In genomic region chr7:152120210-152120609, GRCh38 we compare ENCODE assay signal across 23 cellular contexts.
A peak's percentile ranks its signal among the peaks of the same experiment; 100 is the strongest.
DNase-seq lines count a peak whose midpoint lies in the region; FAIRE-seq and TF ChIP-seq lines count a peak whose summit lies in the region.
"Had no signal": no experiment of that assay in that cellular context is flagged by ENCODE, and none has a peak within 500 bp of the region (broad histone marks: within the 10 kb centered on the region; RNA-seq: fewer than 3 reads in every experiment).

No MANE protein-coding gene starts in this region.

- H3K9me3 Mint-ChIP-seq in astrocyte (ENCODE audit: unreplicated experiment) (peaks cover 9% of the 10 kb centered on the region), immature natural killer cell (peaks cover 0 to 9% (median 2%) of the 10 kb centered on the region in 6 donors)
- H3K9me3 Mint-ChIP-seq: GM23338 had no signal

- no TSS peak for BruUV-seq in A673 (replicated peaks; lab: Mats Ljungman, UMichigan)

- no peak overlapping the region for H3K4me2 ChIP-seq in astrocyte (ENCODE audit: low read length)
- H3K4me2 ChIP-seq: GM23338 had no signal

- H3K4me1 Mint-ChIP-seq in astrocyte (ENCODE audit: low read depth, unreplicated experiment) (no peaks in the 10 kb centered on the region), immature natural killer cell (peaks cover 0 to 16% of the 10 kb centered on the region in 2 donors)
- H3K4me1 Mint-ChIP-seq: GM23338 had no signal

- H3K27me3 ChIP-seq in astrocyte (ENCODE audit: insufficient read depth, low read length) (no peaks in the 10 kb centered on the region), esophagus muscularis mucosa (no peaks in the 10 kb centered on the region), tibial artery (no peaks in the 10 kb centered on the region), A673 (replicated peaks; ENCODE audit: insufficient read depth, low read depth, low read length, poor library complexity) (no peaks in the 10 kb centered on the region)
- H3K27me3 ChIP-seq: MG63 had no signal

- H3K4me3 Mint-ChIP-seq in astrocyte (ENCODE audit: unreplicated experiment) (no peak overlapping the region), immature natural killer cell (no peak overlapping the region)
- H3K4me3 Mint-ChIP-seq: CD8-positive, alpha-beta T cell; GM23338 had no signal

- H3K9me3 ChIP-seq in astrocyte (ENCODE audit: insufficient read depth, low read depth, low read length), result no peaks in the 10 kb centered on the region
- peaks cover 0 to 7% (median 2%) of the 10 kb centered on the region in 4 donors for H3K9me3 ChIP-seq in esophagus muscularis mucosa
- peaks cover 0 to 9% (median 5%) of the 10 kb centered on the region in 3 donors for H3K9me3 ChIP-seq in tibial artery
- H3K9me3 ChIP-seq in A673 (ENCODE audit: low read depth, low read length, poor library complexity, severe bottlenecking), result peaks cover 8% of the 10 kb centered on the region
- H3K9me3 ChIP-seq: HAP-1, MG63 had no signal

- H3K79me2 ChIP-seq in astrocyte (ENCODE audit: insufficient read depth, low read length), result no peaks in the 10 kb centered on the region

- H3K4me1 ChIP-seq in astrocyte (ENCODE audit: insufficient read depth, low read length) (no peaks in the 10 kb centered on the region), esophagus muscularis mucosa (no peaks in the 10 kb centered on the region), tibial artery (no peaks in the 10 kb centered on the region), A673 (ENCODE audit: insufficient read depth, low read length, poor library complexity, severe bottlenecking) (no peaks in the 10 kb centered on the region)
- H3K4me1 ChIP-seq: HAP-1 had no signal

- peaks cover 6% of the 10 kb centered on the region for H4K20me1 ChIP-seq in astrocyte (ENCODE audit: insufficient read depth, low read length)

- no peak overlapping the region for H3K27ac ChIP-seq in astrocyte (ENCODE audit: low read depth, low read length)
- no peak overlapping the region for H3K27ac ChIP-seq in esophagus muscularis mucosa (replicated peaks in 1 of 4)
- no peak overlapping the region for H3K27ac ChIP-seq in tibial artery
- H3K27ac ChIP-seq in A673 (ENCODE audit: low read depth, low read length, poor library complexity, severe bottlenecking), result no peak overlapping the region

- H3K4me3 ChIP-seq in astrocyte (ENCODE audit: insufficient read depth, low read depth, low read length) (no peak overlapping the region), esophagus muscularis mucosa (no peak overlapping the region), tibial artery (no peak overlapping the region), A673 (ENCODE audit: low read depth, low read length, poor library complexity, severe bottlenecking) (no peak overlapping the region)
- H3K4me3 ChIP-seq: GM23338, HAP-1, MG63 had no signal

- POLR2A ChIA-PET in A673 (lab: Charles Lee; ENCODE audit: low non-redundant PET), result no interaction called here

- CTCF ChIA-PET in A673 (lab: Charles Lee), result no interaction called here

- intact Hi-C loops in esophagus muscularis mucosa (cut with DNase I) (no loop called here), tibial artery (cut with DNase I; ENCODE audit: low total_unique reads) (no loop called here), A673 (cut with micrococcal nuclease; ENCODE audit: unreplicated experiment) (no loop called here)

- DNase-seq in activated effector memory CD4-positive, alpha-beta T cell treated with anti-CD3 and anti-CD28 coated beads, Interleukin-2, amount 50 U/mL, for 16 hours, result peak; percentile 21
- DNase-seq in activated effector memory CD4-positive, alpha-beta T cell treated with Interleukin-2 at 50 U/mL for 16 hours, result no peak
- DNase-seq in astrocyte (ENCODE audit: low read depth), result peak; percentile 4
- DNase-seq in esophagus muscularis mucosa (ENCODE audit: extremely low spot score), result peak; percentile 42
- peak; percentile 47 for DNase-seq in pulmonary artery endothelial cell (ENCODE audit: low read depth, low spot score)
- no peak for DNase-seq in tibial artery
- no peak for DNase-seq in A673 (ENCODE audit: low spot score)
- DNase-seq in immature natural killer cell, result no peak
- DNase-seq: 8988T; AML-193; C1 segment of cervical spinal cord; CD8-positive, alpha-beta T cell; DND-41; MG63; NCI-H1417; NCI-H1694 treated with DMSO at 0.1 percent for 48 hours; NCI-H446; NCI-H526 treated with DMSO at 0.1 percent for 48 hours; OCI-M1 had no signal

- H3K27me3 Mint-ChIP-seq in astrocyte (ENCODE audit: low read depth, unreplicated experiment) (no peaks in the 10 kb centered on the region), immature natural killer cell (ENCODE audit: low read depth in 3 of 3) (peaks cover 0 to 5% (median 2%) of the 10 kb centered on the region in 3 donors)

- peaks cover 58% of the 10 kb centered on the region for H3K36me3 ChIP-seq in astrocyte (ENCODE audit: insufficient read depth, low read length)
- peaks cover 53 to 95% (median 82%) of the 10 kb centered on the region in 4 donors for H3K36me3 ChIP-seq in esophagus muscularis mucosa
- peaks cover 77 to 98% (median 84%) of the 10 kb centered on the region in 3 donors for H3K36me3 ChIP-seq in tibial artery
- H3K36me3 ChIP-seq in A673 (ENCODE audit: insufficient read depth, low read length, poor library complexity, severe bottlenecking), result peaks cover 82% of the 10 kb centered on the region

- no peak for TF ChIP-seq EP300 in esophagus muscularis mucosa (IDR thresholded peaks at IDR 0.05)

- no peak for TF ChIP-seq POLR2A in esophagus muscularis mucosa (IDR thresholded peaks at IDR 0.05; ENCODE audit: low read depth)

- no peak overlapping the region for H3K9ac ChIP-seq in astrocyte (ENCODE audit: low read length)

- no peak for TF ChIP-seq CTCF in astrocyte (IDR thresholded peaks at IDR 0.05; ENCODE audit: insufficient read depth, low read depth, low read length)
- TF ChIP-seq CTCF in esophagus muscularis mucosa (IDR thresholded peaks at IDR 0.05), result no peak
- no peak for TF ChIP-seq CTCF in tibial artery (IDR thresholded peaks at IDR 0.05)
- no peak for TF ChIP-seq CTCF in A673 (conservative IDR thresholded peaks at IDR 0.05; ENCODE audit: low read depth, low read length)

- H3K27ac Mint-ChIP-seq in astrocyte (ENCODE audit: unreplicated experiment) (no peak overlapping the region), immature natural killer cell (peak overlapping the region in 2 of 6 donors; percentile 10 to 13)
- H3K27ac Mint-ChIP-seq: GM23338 had no signal

- no peak overlapping the region for H2AFZ ChIP-seq in astrocyte (ENCODE audit: low read depth, low read length)
- H2AFZ ChIP-seq: GM23338 had no signal

- no peak for FAIRE-seq in astrocyte (lab: Jason Lieb, UNC)
- FAIRE-seq: GM12891, RCC 7860 had no signal

- peaks cover 46% of the 10 kb centered on the region for H3K36me3 Mint-ChIP-seq in astrocyte (ENCODE audit: low read depth, unreplicated experiment)
- H3K36me3 Mint-ChIP-seq in immature natural killer cell, result peaks cover 51 to 84% (median 58%) of the 10 kb centered on the region in 3 donors

- 95% methylated on average over 6 of the region's 6 CpGs for WGBS in esophagus muscularis mucosa

Comparison
In these comparisons a context has a peak if more than half of its experiments do, and no peak if none do; other contexts are left out.
1. DNase-seq: peak in activated effector memory CD4-positive, alpha-beta T cell treated with anti-CD3 and anti-CD28 coated beads, Interleukin-2, amount 50 U/mL, for 16 hours (single experiment), astrocyte (single experiment), esophagus muscularis mucosa (single experiment) and pulmonary artery endothelial cell (single experiment); none in activated effector memory CD4-positive, alpha-beta T cell treated with Interleukin-2 at 50 U/mL for 16 hours (single experiment), tibial artery (0 of 2), A673 (single experiment) and immature natural killer cell (0 of 3).